In genomic region chr19:49849433-49850220, GRCh38 we compare ENCODE assay signal across 1 cellular context.
A peak's percentile ranks its signal among the peaks of the same experiment; 100 is the strongest.
TF ChIP-seq lines count a peak whose summit lies in the region.

No MANE protein-coding gene starts in this region.

TF ChIP-seq in K562, 482 proteins besides CTCF, POLR2A, EP300 and RAD21 (continued from another document and continues in another):
- TF ChIP-seq, protein P1, sequence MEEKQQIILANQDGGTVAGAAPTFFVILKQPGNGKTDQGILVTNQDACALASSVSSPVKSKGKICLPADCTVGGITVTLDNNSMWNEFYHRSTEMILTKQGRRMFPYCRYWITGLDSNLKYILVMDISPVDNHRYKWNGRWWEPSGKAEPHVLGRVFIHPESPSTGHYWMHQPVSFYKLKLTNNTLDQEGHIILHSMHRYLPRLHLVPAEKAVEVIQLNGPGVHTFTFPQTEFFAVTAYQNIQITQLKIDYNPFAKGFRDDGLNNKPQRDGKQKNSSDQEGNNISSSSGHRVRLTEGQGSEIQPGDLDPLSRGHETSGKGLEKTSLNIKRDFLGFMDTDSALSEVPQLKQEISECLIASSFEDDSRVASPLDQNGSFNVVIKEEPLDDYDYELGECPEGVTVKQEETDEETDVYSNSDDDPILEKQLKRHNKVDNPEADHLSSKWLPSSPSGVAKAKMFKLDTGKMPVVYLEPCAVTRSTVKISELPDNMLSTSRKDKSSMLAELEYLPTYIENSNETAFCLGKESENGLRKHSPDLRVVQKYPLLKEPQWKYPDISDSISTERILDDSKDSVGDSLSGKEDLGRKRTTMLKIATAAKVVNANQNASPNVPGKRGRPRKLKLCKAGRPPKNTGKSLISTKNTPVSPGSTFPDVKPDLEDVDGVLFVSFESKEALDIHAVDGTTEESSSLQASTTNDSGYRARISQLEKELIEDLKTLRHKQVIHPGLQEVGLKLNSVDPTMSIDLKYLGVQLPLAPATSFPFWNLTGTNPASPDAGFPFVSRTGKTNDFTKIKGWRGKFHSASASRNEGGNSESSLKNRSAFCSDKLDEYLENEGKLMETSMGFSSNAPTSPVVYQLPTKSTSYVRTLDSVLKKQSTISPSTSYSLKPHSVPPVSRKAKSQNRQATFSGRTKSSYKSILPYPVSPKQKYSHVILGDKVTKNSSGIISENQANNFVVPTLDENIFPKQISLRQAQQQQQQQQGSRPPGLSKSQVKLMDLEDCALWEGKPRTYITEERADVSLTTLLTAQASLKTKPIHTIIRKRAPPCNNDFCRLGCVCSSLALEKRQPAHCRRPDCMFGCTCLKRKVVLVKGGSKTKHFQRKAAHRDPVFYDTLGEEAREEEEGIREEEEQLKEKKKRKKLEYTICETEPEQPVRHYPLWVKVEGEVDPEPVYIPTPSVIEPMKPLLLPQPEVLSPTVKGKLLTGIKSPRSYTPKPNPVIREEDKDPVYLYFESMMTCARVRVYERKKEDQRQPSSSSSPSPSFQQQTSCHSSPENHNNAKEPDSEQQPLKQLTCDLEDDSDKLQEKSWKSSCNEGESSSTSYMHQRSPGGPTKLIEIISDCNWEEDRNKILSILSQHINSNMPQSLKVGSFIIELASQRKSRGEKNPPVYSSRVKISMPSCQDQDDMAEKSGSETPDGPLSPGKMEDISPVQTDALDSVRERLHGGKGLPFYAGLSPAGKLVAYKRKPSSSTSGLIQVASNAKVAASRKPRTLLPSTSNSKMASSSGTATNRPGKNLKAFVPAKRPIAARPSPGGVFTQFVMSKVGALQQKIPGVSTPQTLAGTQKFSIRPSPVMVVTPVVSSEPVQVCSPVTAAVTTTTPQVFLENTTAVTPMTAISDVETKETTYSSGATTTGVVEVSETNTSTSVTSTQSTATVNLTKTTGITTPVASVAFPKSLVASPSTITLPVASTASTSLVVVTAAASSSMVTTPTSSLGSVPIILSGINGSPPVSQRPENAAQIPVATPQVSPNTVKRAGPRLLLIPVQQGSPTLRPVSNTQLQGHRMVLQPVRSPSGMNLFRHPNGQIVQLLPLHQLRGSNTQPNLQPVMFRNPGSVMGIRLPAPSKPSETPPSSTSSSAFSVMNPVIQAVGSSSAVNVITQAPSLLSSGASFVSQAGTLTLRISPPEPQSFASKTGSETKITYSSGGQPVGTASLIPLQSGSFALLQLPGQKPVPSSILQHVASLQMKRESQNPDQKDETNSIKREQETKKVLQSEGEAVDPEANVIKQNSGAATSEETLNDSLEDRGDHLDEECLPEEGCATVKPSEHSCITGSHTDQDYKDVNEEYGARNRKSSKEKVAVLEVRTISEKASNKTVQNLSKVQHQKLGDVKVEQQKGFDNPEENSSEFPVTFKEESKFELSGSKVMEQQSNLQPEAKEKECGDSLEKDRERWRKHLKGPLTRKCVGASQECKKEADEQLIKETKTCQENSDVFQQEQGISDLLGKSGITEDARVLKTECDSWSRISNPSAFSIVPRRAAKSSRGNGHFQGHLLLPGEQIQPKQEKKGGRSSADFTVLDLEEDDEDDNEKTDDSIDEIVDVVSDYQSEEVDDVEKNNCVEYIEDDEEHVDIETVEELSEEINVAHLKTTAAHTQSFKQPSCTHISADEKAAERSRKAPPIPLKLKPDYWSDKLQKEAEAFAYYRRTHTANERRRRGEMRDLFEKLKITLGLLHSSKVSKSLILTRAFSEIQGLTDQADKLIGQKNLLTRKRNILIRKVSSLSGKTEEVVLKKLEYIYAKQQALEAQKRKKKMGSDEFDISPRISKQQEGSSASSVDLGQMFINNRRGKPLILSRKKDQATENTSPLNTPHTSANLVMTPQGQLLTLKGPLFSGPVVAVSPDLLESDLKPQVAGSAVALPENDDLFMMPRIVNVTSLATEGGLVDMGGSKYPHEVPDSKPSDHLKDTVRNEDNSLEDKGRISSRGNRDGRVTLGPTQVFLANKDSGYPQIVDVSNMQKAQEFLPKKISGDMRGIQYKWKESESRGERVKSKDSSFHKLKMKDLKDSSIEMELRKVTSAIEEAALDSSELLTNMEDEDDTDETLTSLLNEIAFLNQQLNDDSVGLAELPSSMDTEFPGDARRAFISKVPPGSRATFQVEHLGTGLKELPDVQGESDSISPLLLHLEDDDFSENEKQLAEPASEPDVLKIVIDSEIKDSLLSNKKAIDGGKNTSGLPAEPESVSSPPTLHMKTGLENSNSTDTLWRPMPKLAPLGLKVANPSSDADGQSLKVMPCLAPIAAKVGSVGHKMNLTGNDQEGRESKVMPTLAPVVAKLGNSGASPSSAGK (IDR thresholded peaks at IDR 0.05) = 0 out of 2 replicates have a peak, but pooled peaks have one; percentile 44
- TF ChIP-seq ZBTB17 (CRISPR knock-in tag; IDR thresholded peaks at IDR 0.05) = no peak
- TF ChIP-seq ZKSCAN1 (IDR thresholded peaks at IDR 0.05; ENCODE audit: low read depth, low read length) = no peak
- TF ChIP-seq GTF2F1 (IDR thresholded peaks at IDR 0.05; ENCODE audit: low read depth, low read length) = no peak
- no peak for TF ChIP-seq HNRNPL (IDR thresholded peaks at IDR 0.05; ENCODE audit: low read depth, low read length)
- TF ChIP-seq ZNF780A (CRISPR knock-in tag; IDR thresholded peaks at IDR 0.05) = no peak
- no peak for TF ChIP-seq ZNF212 (CRISPR knock-in tag; IDR thresholded peaks at IDR 0.05)
- TF ChIP-seq XRCC3 (IDR thresholded peaks at IDR 0.05) = no peak
- TF ChIP-seq ZNF407 (IDR thresholded peaks at IDR 0.05; ENCODE audit: low read depth) = no peak
- no peak for TF ChIP-seq TRIM25 (IDR thresholded peaks at IDR 0.05; ENCODE audit: borderline replicate concordance)
- TF ChIP-seq CREB3 (tag; conservative IDR thresholded peaks at IDR 0.05; ENCODE audit: low read depth) = no peak
- no peak for TF ChIP-seq CBX5 (IDR thresholded peaks at IDR 0.05; ENCODE audit: borderline replicate concordance, low read depth)
- TF ChIP-seq SPI1 (IDR thresholded peaks at IDR 0.05; ENCODE audit: borderline replicate concordance, low read depth, low read length) = no peak
- TF ChIP-seq ZBED1 (IDR thresholded peaks at IDR 0.05) = no peak
- TF ChIP-seq GABPB1 (CRISPR knock-in tag; IDR thresholded peaks at IDR 0.05) = no peak
- TF ChIP-seq AFF1 (IDR thresholded peaks at IDR 0.05; ENCODE audit: low read depth in 1 of 2, partially characterized antibody in 2 of 2) = no peak
- no peak for TF ChIP-seq ZNF12 (CRISPR knock-in tag; IDR thresholded peaks at IDR 0.05)
- no peak for TF ChIP-seq SRSF9 (IDR thresholded peaks at IDR 0.05; ENCODE audit: borderline replicate concordance, low read depth, low read length)
- no peak for TF ChIP-seq RFX1 (IDR thresholded peaks at IDR 0.05)
- no peak for TF ChIP-seq ZNF263 (CRISPR knock-in tag; IDR thresholded peaks at IDR 0.05; ENCODE audit: borderline replicate concordance)
- TF ChIP-seq SLC30A9 (CRISPR knock-in tag; IDR thresholded peaks at IDR 0.05) = no peak
- TF ChIP-seq VEZF1 (CRISPR knock-in tag; IDR thresholded peaks at IDR 0.05) = no peak
- TF ChIP-seq ZNF668 (CRISPR knock-in tag; IDR thresholded peaks at IDR 0.05) = no peak
